In the genomic region with DNA sequence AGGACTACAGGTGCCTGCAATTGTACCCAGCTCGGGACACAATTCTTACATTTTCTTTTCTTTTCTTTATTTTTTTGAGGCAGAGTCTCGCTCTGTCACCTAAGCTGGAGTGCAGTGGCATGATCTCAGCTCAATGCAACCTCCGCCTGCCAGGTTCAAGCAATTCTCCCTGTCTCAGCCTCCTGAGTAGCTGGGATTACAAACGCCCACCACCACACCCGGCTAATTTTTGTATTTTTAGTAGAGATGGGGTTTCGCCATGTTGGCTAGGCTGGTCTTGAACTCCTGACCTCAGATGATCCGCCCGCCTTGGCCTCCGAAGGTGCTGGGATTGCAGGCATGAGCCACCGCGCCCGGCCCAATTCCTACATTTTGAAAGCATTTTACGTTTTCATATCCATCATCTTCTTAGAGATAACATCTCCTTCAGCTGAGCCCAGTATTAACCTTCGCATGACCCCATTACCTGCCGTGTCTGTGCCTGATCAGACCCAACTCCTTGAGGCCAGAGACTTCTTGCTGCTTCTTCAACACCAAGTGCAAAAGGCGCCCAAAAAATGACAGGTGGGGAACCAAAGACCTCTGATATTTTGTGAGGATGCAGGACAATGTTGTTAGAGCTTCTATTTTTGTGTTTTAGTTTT, we compare ENCODE assay signal across 28 cellular contexts. TPM values are rescaled to one million over a fixed set of nuclear protein-coding genes. Genes with fewer than 3 reads are reported as not detected.
"Had no signal": no experiment of that assay in that cellular context is flagged by ENCODE, and none has a peak within 500 bp of the region (broad histone marks: within the 10 kb centered on the region; RNA-seq: fewer than 3 reads in every experiment).

No MANE protein-coding gene starts in this region.

- H3K27ac ChIP-seq: breast epithelium, esophagus muscularis mucosa, foreskin keratinocyte, heart left ventricle, neutrophil, right lobe of liver, tibial artery had no signal

- H3K4me3 Mint-ChIP-seq: activated CD4-positive, alpha-beta T cell treated with anti-CD3 and anti-CD28 coated beads for 36 hours; activated naive CD4-positive, alpha-beta T cell treated with anti-CD3 and anti-CD28 coated beads, Interleukin-2, amount 10 ng/mL, durations not matched to agents 7 days and 5 days; immature natural killer cell; naive thymus-derived CD4-positive, alpha-beta T cell; stimulated activated effector memory CD8-positive, alpha-beta T cell treated with anti-CD3 and anti-CD28 coated beads, Interleukin-12 subunit alpha, Interleukin-12 subunit beta, amount 100 ng/mL, for 72 hours; stimulated activated naive CD8-positive, alpha-beta T cell treated with anti-CD3 and anti-CD28 coated beads, Interleukin-15, Interleukin-2, amounts not matched to agents 100 ng/mL and 50 ng/mL, for 24 hours had no signal

- DNase-seq: activated CD4-positive, alpha-beta T cell treated with anti-CD3 and anti-CD28 coated beads for 36 hours; activated CD4-positive, CD25-positive, alpha-beta regulatory T cell; activated gamma-delta T cell; activated naive CD4-positive, alpha-beta T cell treated with anti-CD3 and anti-CD28 coated beads, Interleukin-2, amount 10 ng/mL, durations not matched to agents 7 days and 5 days; central memory CD4-positive, alpha-beta T cell; dermis blood vessel endothelial cell; effector CD4-positive, alpha-beta T cell; foreskin keratinocyte; hypothalamus; immature natural killer cell; kidney; midbrain; naive thymus-derived CD4-positive, alpha-beta T cell; right lobe of liver; stimulated activated CD4-positive, alpha-beta T cell treated with anti-CD3 and anti-CD28 coated beads, Interleukin-4, amount 100 ng/mL, for 1 hour; tibial artery had no signal

- H3K36me3 ChIP-seq: breast epithelium, esophagus muscularis mucosa, heart left ventricle, neutrophil, right lobe of liver, tibial artery had no signal

- H3K4me3 ChIP-seq: breast epithelium, esophagus muscularis mucosa, heart left ventricle, right lobe of liver, tibial artery had no signal

- H3K9me3 Mint-ChIP-seq: activated naive CD4-positive, alpha-beta T cell treated with anti-CD3 and anti-CD28 coated beads, Interleukin-2, amount 10 ng/mL, durations not matched to agents 7 days and 5 days; immature natural killer cell; stimulated activated effector memory CD8-positive, alpha-beta T cell treated with anti-CD3 and anti-CD28 coated beads, Interleukin-12 subunit alpha, Interleukin-12 subunit beta, amount 100 ng/mL, for 72 hours; stimulated activated naive CD8-positive, alpha-beta T cell treated with anti-CD3 and anti-CD28 coated beads, Interleukin-15, Interleukin-2, amounts not matched to agents 100 ng/mL and 50 ng/mL, for 24 hours had no signal

- H3K4me1 ChIP-seq: foreskin keratinocyte had no signal

- ATAC-seq: activated CD4-positive, alpha-beta T cell treated with anti-CD3 and anti-CD28 coated beads for 36 hours; foreskin keratinocyte; heart left ventricle; naive thymus-derived CD4-positive, alpha-beta T cell; right lobe of liver; stimulated activated effector memory CD8-positive, alpha-beta T cell treated with anti-CD3 and anti-CD28 coated beads, Interleukin-12 subunit alpha, Interleukin-12 subunit beta, amount 100 ng/mL, for 72 hours had no signal

- H3K27me3 ChIP-seq: breast epithelium, esophagus muscularis mucosa, right lobe of liver, tibial artery had no signal

- H3K36me3 Mint-ChIP-seq: activated naive CD4-positive, alpha-beta T cell treated with anti-CD3 and anti-CD28 coated beads, Interleukin-2, amount 10 ng/mL, durations not matched to agents 7 days and 5 days; immature natural killer cell; naive thymus-derived CD4-positive, alpha-beta T cell had no signal

- H3K27ac Mint-ChIP-seq: activated CD4-positive, alpha-beta T cell treated with anti-CD3 and anti-CD28 coated beads for 36 hours; activated naive CD4-positive, alpha-beta T cell treated with anti-CD3 and anti-CD28 coated beads, Interleukin-2, amount 10 ng/mL, durations not matched to agents 7 days and 5 days; immature natural killer cell; stimulated activated effector memory CD8-positive, alpha-beta T cell treated with anti-CD3 and anti-CD28 coated beads, Interleukin-12 subunit alpha, Interleukin-12 subunit beta, amount 100 ng/mL, for 72 hours; stimulated activated naive CD8-positive, alpha-beta T cell treated with anti-CD3 and anti-CD28 coated beads, Interleukin-15, Interleukin-2, amounts not matched to agents 100 ng/mL and 50 ng/mL, for 24 hours had no signal

- H3K9me3 ChIP-seq: breast epithelium, esophagus muscularis mucosa, heart left ventricle, neutrophil, right lobe of liver, tibial artery had no signal

RNA-seq across cellular contexts. Expression of a gene that starts 2.8 kb away (rescaled TPM):
- polyA plus RNA-seq: immature natural killer cell had no signal

RNA-seq across cellular contexts. Expression of a gene that starts 30.9 kb away (rescaled TPM):
- total RNA-seq: dermis blood vessel endothelial cell; esophagus muscularis mucosa; foreskin keratinocyte; kidney; osteocyte; posterior vena cava; renal cortical epithelial cell; right lobe of liver; skeletal muscle tissue; T-helper 1 cell treated with Interleukin-12 subunit alpha and Interleukin-12 subunit beta and Interleukin-4 antibody, amounts not matched to agents 30 ng/mL and 1 ng/mL, for 36 hours; ureter had no signal
- polyA plus RNA-seq: immature natural killer cell had no signal

RNA-seq across cellular contexts. Expression of a gene that starts 38.5 kb away (rescaled TPM):
- polyA plus RNA-seq: immature natural killer cell; naive thymus-derived CD4-positive, alpha-beta T cell had no signal
